In the genomic region with DNA sequence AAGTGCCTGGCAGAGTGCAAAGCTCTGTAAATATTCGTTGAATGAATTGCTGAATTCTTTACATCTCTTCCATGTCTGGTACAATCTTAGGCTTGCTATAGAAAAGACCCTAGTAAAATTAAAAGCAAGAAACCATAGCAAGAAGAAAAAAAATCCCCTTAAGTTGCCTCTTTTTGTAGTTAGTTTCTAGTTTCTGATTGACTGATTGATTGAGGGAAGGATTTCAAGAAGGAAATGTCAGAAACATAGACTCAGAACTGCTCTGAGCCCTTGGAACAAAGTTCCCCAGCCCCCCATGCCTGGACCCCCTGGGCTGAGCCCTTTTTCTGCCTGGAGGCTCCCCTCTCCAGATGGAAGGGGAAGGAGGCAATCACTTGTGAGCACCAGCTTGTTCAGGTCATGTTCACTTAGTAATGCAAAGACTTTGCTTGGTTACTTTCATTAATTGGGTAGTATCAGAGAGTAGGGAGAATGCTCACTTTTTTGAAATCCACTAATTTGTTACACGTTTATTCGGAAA, we compare ENCODE assay signal across 18 cellular contexts. TPM values are rescaled to one million over a fixed set of nuclear protein-coding genes. Genes with fewer than 3 reads are reported as not detected.
DNase-seq lines count a peak whose midpoint lies in the region; ATAC-seq and TF ChIP-seq lines count a peak whose summit lies in the region.
"Had no signal": no experiment of that assay in that cellular context is flagged by ENCODE, and none has a peak within 500 bp of the region (broad histone marks: within the 10 kb centered on the region; RNA-seq: fewer than 3 reads in every experiment).

No MANE protein-coding gene starts in this region.

- no peak overlapping the region for H3K4me3 ChIP-seq in heart left ventricle

- intact Hi-C loops in activated naive CD4-positive, alpha-beta T cell treated with anti-CD3 and anti-CD28 coated beads for 36 hours (cut with micrococcal nuclease): loop anchor here (1.0 to 10.0 kb wide), 6 partner anchors 9 to 1185 kb away; no protein-coding TSS in a partner anchor
- intact Hi-C loops in heart left ventricle (cut with DNase I): no loop called here

- H3K27ac Mint-ChIP-seq in activated naive CD4-positive, alpha-beta T cell treated with anti-CD3 and anti-CD28 coated beads for 36 hours: peak overlapping the region; percentile 91
- peak overlapping the region; percentile 95 to 99 for H3K27ac Mint-ChIP-seq in activated naive CD4-positive, alpha-beta T cell treated with anti-CD3 and anti-CD28 coated beads, Interleukin-2, amount 50 U/mL, for 72 hours
- peak overlapping the region; percentile 96 for H3K27ac Mint-ChIP-seq in stimulated activated naive CD8-positive, alpha-beta T cell treated with anti-CD3 and anti-CD28 coated beads, Interleukin-15, Interleukin-2, amounts not matched to agents 100 ng/mL and 50 ng/mL, for 24 hours

- no peak for DNase-seq in activated naive CD4-positive, alpha-beta T cell treated with anti-CD3 and anti-CD28 coated beads for 36 hours
- no peak for DNase-seq in activated naive CD4-positive, alpha-beta T cell treated with Interleukin-2 at 50 U/mL for 16 hours
- no peak for DNase-seq in activated naive CD4-positive, alpha-beta T cell treated with anti-CD3 and anti-CD28 coated beads, Interleukin-2, amount 50 U/mL, for 72 hours (ENCODE audit: low spot score in 2 of 2)
- no peak for DNase-seq in middle frontal gyrus (ENCODE audit: extremely low spot score, low spot score)
- no peak for DNase-seq in heart left ventricle
- DNase-seq: brain microvascular endothelial cell; cortex of kidney; DND-41; MM.1S; NCI-H146; NCI-H2171 treated with DMSO at 0.1 percent for 48 hours; NCI-H526 treated with DMSO at 0.1 percent for 48 hours; stimulated activated CD4-positive, alpha-beta T cell treated with anti-CD3 and anti-CD28 coated beads, Interleukin-4, amount 100 ng/mL, for 4 hours had no signal

- TF ChIP-seq POLR2A in heart left ventricle (IDR thresholded peaks at IDR 0.05): no peak

- CTCF ChIA-PET in activated naive CD4-positive, alpha-beta T cell treated with anti-CD3 and anti-CD28 coated beads for 36 hours (lab: Charles Lee): interaction anchor here (0.9 kb wide), 2 partner anchors 35 to 96 kb away, joined by 3 read pairs; no protein-coding TSS in a partner anchor

- peaks cover 0 to 47% (median 0%) of the 10 kb centered on the region in 12 donors for H3K4me1 ChIP-seq in heart left ventricle

- H3K4me1 Mint-ChIP-seq in activated naive CD4-positive, alpha-beta T cell treated with anti-CD3 and anti-CD28 coated beads for 36 hours (ENCODE audit: low read depth): peaks cover 87% of the 10 kb centered on the region
- peaks cover 93% of the 10 kb centered on the region for H3K4me1 Mint-ChIP-seq in stimulated activated naive CD8-positive, alpha-beta T cell treated with anti-CD3 and anti-CD28 coated beads, Interleukin-15, Interleukin-2, amounts not matched to agents 100 ng/mL and 50 ng/mL, for 24 hours (ENCODE audit: low read depth)

- H3K27me3 ChIP-seq in heart left ventricle: no peaks in the 10 kb centered on the region
- H3K27me3 ChIP-seq: brain microvascular endothelial cell had no signal

- H3K27me3 Mint-ChIP-seq in activated naive CD4-positive, alpha-beta T cell treated with anti-CD3 and anti-CD28 coated beads for 36 hours (ENCODE audit: low read depth): no peaks in the 10 kb centered on the region
- H3K27me3 Mint-ChIP-seq in stimulated activated naive CD8-positive, alpha-beta T cell treated with anti-CD3 and anti-CD28 coated beads, Interleukin-15, Interleukin-2, amounts not matched to agents 100 ng/mL and 50 ng/mL, for 24 hours: no peaks in the 10 kb centered on the region

- H3K9me3 ChIP-seq in heart left ventricle: no peaks in the 10 kb centered on the region

- H3K36me3 ChIP-seq in heart left ventricle: no peaks in the 10 kb centered on the region
- H3K36me3 ChIP-seq: brain microvascular endothelial cell had no signal

- H3K9me3 Mint-ChIP-seq in activated naive CD4-positive, alpha-beta T cell treated with anti-CD3 and anti-CD28 coated beads for 36 hours: no peaks in the 10 kb centered on the region
- H3K9me3 Mint-ChIP-seq in activated naive CD4-positive, alpha-beta T cell treated with anti-CD3 and anti-CD28 coated beads, Interleukin-2, amount 50 U/mL, for 72 hours: no peaks in the 10 kb centered on the region
- no peaks in the 10 kb centered on the region for H3K9me3 Mint-ChIP-seq in stimulated activated naive CD8-positive, alpha-beta T cell treated with anti-CD3 and anti-CD28 coated beads, Interleukin-15, Interleukin-2, amounts not matched to agents 100 ng/mL and 50 ng/mL, for 24 hours

- TF ChIP-seq CTCF in heart left ventricle (IDR thresholded peaks at IDR 0.05): no peak

- H3K36me3 Mint-ChIP-seq in activated naive CD4-positive, alpha-beta T cell treated with anti-CD3 and anti-CD28 coated beads for 36 hours (ENCODE audit: low read depth): peaks cover 34% of the 10 kb centered on the region
- peaks cover 28 to 55% of the 10 kb centered on the region in 2 donors for H3K36me3 Mint-ChIP-seq in activated naive CD4-positive, alpha-beta T cell treated with anti-CD3 and anti-CD28 coated beads, Interleukin-2, amount 50 U/mL, for 72 hours
- H3K36me3 Mint-ChIP-seq in stimulated activated naive CD8-positive, alpha-beta T cell treated with anti-CD3 and anti-CD28 coated beads, Interleukin-15, Interleukin-2, amounts not matched to agents 100 ng/mL and 50 ng/mL, for 24 hours (ENCODE audit: low read depth): peaks cover 47% of the 10 kb centered on the region

- H3K27ac ChIP-seq in heart left ventricle: no peak overlapping the region
- H3K27ac ChIP-seq: brain microvascular endothelial cell had no signal

- WGBS in heart left ventricle, 4 donors: 80 to 89% (median 85%) methylated on average over 3 of the region's 3 CpGs

- H3K4me3 Mint-ChIP-seq in activated naive CD4-positive, alpha-beta T cell treated with anti-CD3 and anti-CD28 coated beads for 36 hours: peak overlapping the region; percentile 15
- peak overlapping the region; percentile 57 for H3K4me3 Mint-ChIP-seq in stimulated activated naive CD8-positive, alpha-beta T cell treated with anti-CD3 and anti-CD28 coated beads, Interleukin-15, Interleukin-2, amounts not matched to agents 100 ng/mL and 50 ng/mL, for 24 hours

- ATAC-seq in GM21717 (IDR thresholded peaks at IDR 0.05; ENCODE audit: unreplicated experiment) (peak; percentile 7), HG03565 (IDR thresholded peaks at IDR 0.05; ENCODE audit: unreplicated experiment) (no peak), heart left ventricle (no peak)
- peak; percentile 12 to 22 for ATAC-seq in activated naive CD4-positive, alpha-beta T cell treated with anti-CD3 and anti-CD28 coated beads, Interleukin-2, amount 50 U/mL, for 72 hours
- ATAC-seq: HCT116 had no signal

RNA-seq across cellular contexts. Expression of a gene that starts 35.6 kb away (rescaled TPM):
- total RNA-seq in activated naive CD4-positive, alpha-beta T cell treated with anti-CD3 and anti-CD28 coated beads for 36 hours: 10 to 100 TPM; 24.4 to 25.8 TPM
- 10 to 100 TPM; 43.3 to 66.9 TPM for total RNA-seq in activated naive CD4-positive, alpha-beta T cell treated with anti-CD3 and anti-CD28 coated beads, Interleukin-2, amount 50 U/mL, for 72 hours
- 1 to 10 TPM in 2 of 9 donors, under 1 TPM in 7; 0.19 to 7.5 (median 0.34) TPM for total RNA-seq in heart left ventricle
- under 1 TPM; 0.23 to 0.30 TPM for polyA plus RNA-seq in heart left ventricle
- total RNA-seq: endothelial cell of umbilical vein had no signal
- polyA plus RNA-seq: endothelial cell of umbilical vein had no signal

RNA-seq across cellular contexts. Expression of a gene that starts 42.0 kb away (rescaled TPM):
- total RNA-seq in activated naive CD4-positive, alpha-beta T cell treated with anti-CD3 and anti-CD28 coated beads for 36 hours: 10 to 100 TPM; 24.9 to 26.9 TPM
- total RNA-seq in activated naive CD4-positive, alpha-beta T cell treated with anti-CD3 and anti-CD28 coated beads, Interleukin-2, amount 50 U/mL, for 72 hours: 10 to 100 TPM; 27.4 to 38.7 TPM
- total RNA-seq in heart left ventricle: 10 to 100 TPM; 26.6 to 40.0 (median 32.9) TPM
- polyA plus RNA-seq in heart left ventricle: 10 to 100 TPM; 34.1 to 36.7 TPM

Comparison
In these comparisons a context has a peak if more than half of its experiments do, and no peak if none do; other contexts are left out.
1. ATAC-seq: peak in GM21717 (single experiment) and activated naive CD4-positive, alpha-beta T cell treated with anti-CD3 and anti-CD28 coated beads, Interleukin-2, amount 50 U/mL, for 72 hours (2 of 2); none in HG03565 (single experiment) and heart left ventricle (0 of 4).
2. Peak in every context shown above with its lines, with median percentiles within 50 percentile points of each other: H3K27ac Mint-ChIP-seq.